Comparison of ENCODE assay signal across 1 cellular context in the genomic region with DNA sequence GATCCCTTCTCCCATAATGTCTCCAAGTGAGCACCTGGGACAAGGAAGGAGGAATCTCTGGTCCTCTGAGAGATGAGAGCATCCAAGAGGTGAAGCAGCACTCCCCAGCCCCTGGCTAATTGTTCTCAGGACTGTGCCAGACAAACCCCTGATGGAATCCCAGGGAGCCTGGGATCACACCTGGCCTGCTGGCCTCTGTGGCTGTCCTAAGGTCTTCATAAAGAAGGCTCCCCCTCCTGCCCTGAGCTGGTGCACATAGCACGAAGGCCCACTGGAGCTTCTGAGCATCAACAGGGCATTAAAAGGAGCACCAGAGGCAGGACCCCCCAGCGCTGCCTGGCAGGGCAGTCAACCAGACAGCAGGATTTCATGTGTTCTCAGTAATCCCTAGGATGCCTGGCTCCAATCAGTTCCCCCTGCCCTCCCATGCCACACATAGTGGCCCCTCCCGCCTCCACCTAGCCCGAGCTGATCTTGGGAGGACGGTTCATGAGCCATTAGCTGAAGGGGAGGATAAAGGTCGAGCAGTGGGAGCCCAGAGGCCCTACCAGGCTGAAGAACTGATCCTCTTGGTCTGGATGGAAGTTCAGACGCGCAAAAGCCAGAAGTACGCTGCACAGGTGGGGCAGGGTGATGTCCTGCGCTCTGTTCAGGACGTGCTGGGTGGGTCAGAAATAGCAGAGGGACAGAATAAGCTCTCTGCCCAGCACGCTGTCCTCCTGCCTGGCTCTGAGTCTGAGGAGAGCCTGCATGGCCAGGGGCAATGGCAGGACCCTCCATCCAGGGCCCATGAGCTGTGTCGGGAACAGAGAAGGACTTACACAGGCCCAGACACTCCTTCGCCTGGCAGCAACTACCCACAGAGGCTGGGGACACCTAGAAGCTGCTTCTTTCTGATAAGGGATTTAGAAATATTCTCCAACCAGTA.
TF ChIP-seq lines count a peak whose summit lies in the region.

No MANE protein-coding gene starts in this region.

TF ChIP-seq in HepG2, 621 proteins besides CTCF, POLR2A, EP300 and RAD21:
- TF ChIP-seq NBN (conservative IDR thresholded peaks at IDR 0.05) (no peak), ETV5 (CRISPR knock-in tag; IDR thresholded peaks at IDR 0.05; ENCODE audit: borderline replicate concordance) (no peak), MTF2 (CRISPR knock-in tag; IDR thresholded peaks at IDR 0.05; ENCODE audit: borderline replicate concordance) (no peak), RBFOX2 (IDR thresholded peaks at IDR 0.05; ENCODE audit: low read depth, low read length) (0 out of 2 replicates have a peak, but pooled peaks have one; percentile 11)
